ENCODE assay signal across 16 cellular contexts in the genomic region with DNA sequence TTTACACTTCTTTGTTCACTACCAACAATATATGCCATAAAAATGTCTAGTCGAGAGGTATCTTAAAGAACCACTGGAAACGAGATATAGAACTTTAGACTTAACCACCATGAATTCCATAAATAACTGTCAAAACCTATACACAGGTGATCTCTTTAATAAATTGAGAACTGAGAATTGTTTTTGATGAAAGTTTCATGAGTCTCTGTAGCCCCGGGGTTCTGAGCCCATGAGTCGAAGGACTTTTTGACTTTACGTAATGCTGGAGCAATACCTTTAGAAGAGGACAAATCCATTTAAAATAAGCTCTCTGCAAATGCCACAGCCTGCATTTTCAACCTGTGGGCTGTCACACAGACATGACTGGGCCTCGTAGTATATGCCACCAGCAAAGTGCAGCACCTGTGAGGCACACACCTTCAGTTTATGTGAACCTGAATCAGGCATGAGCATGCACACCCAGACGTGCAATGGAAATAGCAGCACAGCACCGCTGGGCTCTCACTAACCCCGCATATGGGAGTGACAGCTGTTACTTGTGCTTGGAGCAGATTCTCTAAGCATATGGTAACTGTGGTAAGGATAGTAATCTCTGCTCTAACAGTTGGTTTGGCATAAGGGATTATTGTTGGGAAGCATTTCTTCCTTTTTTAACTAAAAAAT.
DNase-seq lines count a peak whose midpoint lies in the region; ATAC-seq and TF ChIP-seq lines count a peak whose summit lies in the region.
"Had no signal": no experiment of that assay in that cellular context is flagged by ENCODE, and none has a peak within 500 bp of the region (broad histone marks: within the 10 kb centered on the region; RNA-seq: fewer than 3 reads in every experiment).

No MANE protein-coding gene starts in this region.

- no peak for ATAC-seq in GM18861 (IDR thresholded peaks at IDR 0.05; ENCODE audit: unreplicated experiment)
- ATAC-seq: natural killer cell treated with Interleukin-12 subunit alpha and Interleukin-12 subunit beta and Interleukin-15 and Interleukin-18, amount 100 ng/mL, for 72 hours had no signal

- no peak for TF ChIP-seq CTCF in type B pancreatic cell (conservative IDR thresholded peaks at IDR 0.05)

- intact Hi-C loops in activated naive CD4-positive, alpha-beta T cell treated with anti-CD3 and anti-CD28 coated beads for 36 hours (cut with micrococcal nuclease), result loop anchor here (1.0 kb wide), 2 partner anchors 9 to 11 kb away; no protein-coding TSS in a partner anchor

- DNase-seq in activated naive CD4-positive, alpha-beta T cell treated with anti-CD3 and anti-CD28 coated beads for 36 hours, result peak; percentile 24
- DNase-seq in activated naive CD4-positive, alpha-beta T cell treated with Interleukin-2 at 50 U/mL for 16 hours, result no peak
- peak; percentile 84 for DNase-seq in NCI-H82 (lab: John Stamatoyannopoulos, UW)
- DNase-seq in superior temporal gyrus (ENCODE audit: extremely low spot score), result peak; percentile 29
- no peak for DNase-seq in epidermal melanocyte (ENCODE audit: insufficient read length, low spot score)
- DNase-seq in type B pancreatic cell (ENCODE audit: extremely low spot score, unreplicated experiment), result no peak
- DNase-seq: adrenal gland, DMS53, GM23248, NCI-H1930, NCI-H526 treated with DMSO at 0.1 percent for 48 hours, RPMI8226, tibial artery had no signal

- peaks cover 13% of the 10 kb centered on the region for H3K9me3 Mint-ChIP-seq in activated naive CD4-positive, alpha-beta T cell treated with anti-CD3 and anti-CD28 coated beads for 36 hours
- H3K9me3 Mint-ChIP-seq in activated naive CD4-positive, alpha-beta T cell treated with anti-CD3 and anti-CD28 coated beads, Interleukin-2, amount 50 U/mL, for 24 hours, result no peaks in the 10 kb centered on the region
- no peaks in the 10 kb centered on the region for H3K9me3 Mint-ChIP-seq in type B pancreatic cell

- peak overlapping the region; percentile 38 for H3K27ac Mint-ChIP-seq in activated naive CD4-positive, alpha-beta T cell treated with anti-CD3 and anti-CD28 coated beads for 36 hours
- peak overlapping the region; percentile 85 for H3K27ac Mint-ChIP-seq in activated naive CD4-positive, alpha-beta T cell treated with anti-CD3 and anti-CD28 coated beads, Interleukin-2, amount 50 U/mL, for 24 hours
- no peak overlapping the region for H3K27ac Mint-ChIP-seq in type B pancreatic cell
- H3K27ac Mint-ChIP-seq: natural killer cell treated with Interleukin-12 subunit alpha and Interleukin-12 subunit beta and Interleukin-15 and Interleukin-18, amount 100 ng/mL, for 72 hours had no signal

- H3K36me3 Mint-ChIP-seq in activated naive CD4-positive, alpha-beta T cell treated with anti-CD3 and anti-CD28 coated beads for 36 hours (ENCODE audit: low read depth), result peaks cover 14% of the 10 kb centered on the region
- peaks cover 7% of the 10 kb centered on the region for H3K36me3 Mint-ChIP-seq in activated naive CD4-positive, alpha-beta T cell treated with anti-CD3 and anti-CD28 coated beads, Interleukin-2, amount 50 U/mL, for 24 hours
- H3K36me3 Mint-ChIP-seq in type B pancreatic cell, result no peaks in the 10 kb centered on the region
- H3K36me3 Mint-ChIP-seq: natural killer cell treated with Interleukin-12 subunit alpha and Interleukin-12 subunit beta and Interleukin-15 and Interleukin-18, amount 100 ng/mL, for 72 hours had no signal

- H3K27me3 Mint-ChIP-seq in activated naive CD4-positive, alpha-beta T cell treated with anti-CD3 and anti-CD28 coated beads for 36 hours (ENCODE audit: low read depth), result no peaks in the 10 kb centered on the region
- no peaks in the 10 kb centered on the region for H3K27me3 Mint-ChIP-seq in activated naive CD4-positive, alpha-beta T cell treated with anti-CD3 and anti-CD28 coated beads, Interleukin-2, amount 50 U/mL, for 24 hours
- peaks cover 2% of the 10 kb centered on the region for H3K27me3 Mint-ChIP-seq in type B pancreatic cell
- H3K27me3 Mint-ChIP-seq: natural killer cell treated with Interleukin-12 subunit alpha and Interleukin-12 subunit beta and Interleukin-15 and Interleukin-18, amount 100 ng/mL, for 72 hours had no signal

- peak overlapping the region; percentile 14 for H3K4me3 Mint-ChIP-seq in activated naive CD4-positive, alpha-beta T cell treated with anti-CD3 and anti-CD28 coated beads for 36 hours
- H3K4me3 Mint-ChIP-seq in activated naive CD4-positive, alpha-beta T cell treated with anti-CD3 and anti-CD28 coated beads, Interleukin-2, amount 50 U/mL, for 24 hours, result no peak overlapping the region
- no peak overlapping the region for H3K4me3 Mint-ChIP-seq in type B pancreatic cell
- H3K4me3 Mint-ChIP-seq: natural killer cell treated with Interleukin-12 subunit alpha and Interleukin-12 subunit beta and Interleukin-15 and Interleukin-18, amount 100 ng/mL, for 72 hours had no signal

- CTCF ChIA-PET in activated naive CD4-positive, alpha-beta T cell treated with anti-CD3 and anti-CD28 coated beads for 36 hours (lab: Charles Lee), result no interaction called here

- H3K4me1 Mint-ChIP-seq in activated naive CD4-positive, alpha-beta T cell treated with anti-CD3 and anti-CD28 coated beads for 36 hours (ENCODE audit: low read depth), result peaks cover 40% of the 10 kb centered on the region
- H3K4me1 Mint-ChIP-seq in activated naive CD4-positive, alpha-beta T cell treated with anti-CD3 and anti-CD28 coated beads, Interleukin-2, amount 50 U/mL, for 24 hours, result peaks cover 63% of the 10 kb centered on the region
- no peaks in the 10 kb centered on the region for H3K4me1 Mint-ChIP-seq in type B pancreatic cell (ENCODE audit: unreplicated experiment)

Comparison
In these comparisons a context has a peak if more than half of its experiments do, and no peak if none do; other contexts are left out.
1. DNase-seq: peak in activated naive CD4-positive, alpha-beta T cell treated with anti-CD3 and anti-CD28 coated beads for 36 hours (single experiment), NCI-H82 (single experiment) and superior temporal gyrus (single experiment); none in activated naive CD4-positive, alpha-beta T cell treated with Interleukin-2 at 50 U/mL for 16 hours (single experiment), epidermal melanocyte (single experiment) and type B pancreatic cell (single experiment).